Comparison of ENCODE assay signal across 28 cellular contexts in the genomic region with DNA sequence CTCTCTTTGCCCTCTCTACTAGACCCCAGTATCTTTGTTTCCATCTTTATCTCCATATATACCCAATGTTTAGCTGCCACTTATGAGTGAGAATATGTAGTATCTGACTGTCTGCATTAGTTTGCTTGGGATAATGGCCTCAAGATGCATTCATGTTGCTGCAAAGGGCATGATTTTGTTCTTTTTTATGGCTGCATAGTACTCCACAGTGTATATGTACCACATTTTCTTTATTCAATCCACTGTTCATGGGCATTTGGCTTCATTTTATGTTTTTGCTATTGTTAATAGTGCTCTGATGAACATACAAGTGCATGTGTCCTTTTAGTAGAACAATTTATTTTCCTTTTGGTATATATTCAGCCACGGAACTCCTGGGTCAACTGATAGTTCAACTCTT.
"Had no signal": no experiment of that assay in that cellular context is flagged by ENCODE, and none has a peak within 500 bp of the region (broad histone marks: within the 10 kb centered on the region; RNA-seq: fewer than 3 reads in every experiment).

No MANE protein-coding gene starts in this region.

- H3K4me1 ChIP-seq: stomach, suprapubic skin, testis, thyroid gland, tibial artery, tibial nerve, transverse colon, upper lobe of left lung, upper lobe of right lung, uterus, vagina had no signal

- H3K27me3 ChIP-seq: stomach, suprapubic skin, testis, thyroid gland, tibial artery, tibial nerve, transverse colon, upper lobe of left lung, upper lobe of right lung, uterus, vagina had no signal

- H3K4me1 Mint-ChIP-seq: stimulated activated effector memory CD8-positive, alpha-beta T cell treated with anti-CD3 and anti-CD28 coated beads, Interleukin-12 subunit alpha, Interleukin-12 subunit beta, amount 100 ng/mL, for 72 hours; stimulated activated memory B cell treated with anti-CD40 and anti-IgM and Interleukin-4, amounts not matched to agents 10 μg/mL and 1 μg/mL and 100 μg/mL, for 72 hours; stimulated activated naive B cell treated with anti-CD40 and anti-IgM and Interleukin-4, amounts not matched to agents 10 μg/mL and 1 μg/mL and 100 μg/mL, for 72 hours; stimulated activated naive CD8-positive, alpha-beta T cell treated with anti-CD3 and anti-CD28 coated beads, Interleukin-15, amount 100 ng/mL, for 72 hours had no signal

- H3K4me3 ChIP-seq: stomach, suprapubic skin, testis, thoracic aorta, thyroid gland, tibial artery, tibial nerve, transverse colon, upper lobe of left lung, upper lobe of right lung, uterus, vagina had no signal

- ATAC-seq: stimulated activated effector memory CD8-positive, alpha-beta T cell treated with anti-CD3 and anti-CD28 coated beads, Interleukin-12 subunit alpha, Interleukin-12 subunit beta, amount 100 ng/mL, for 72 hours; stimulated activated memory B cell treated with anti-CD40 and anti-IgM and Interleukin-4, amounts not matched to agents 10 μg/mL and 1 μg/mL and 100 μg/mL, for 72 hours; stimulated activated naive B cell treated with anti-CD40 and anti-IgM and Interleukin-4, amounts not matched to agents 10 μg/mL and 1 μg/mL and 100 μg/mL, for 72 hours; stimulated activated naive CD8-positive, alpha-beta T cell treated with anti-CD3 and anti-CD28 coated beads, Interleukin-15, amount 100 ng/mL, for 72 hours; stimulated activated naive CD8-positive, alpha-beta T cell treated with anti-CD3 and anti-CD28 coated beads, Interleukin-15, Interleukin-2, amounts not matched to agents 100 U/mL and 50 U/mL, for 24 hours; upper lobe of right lung had no signal

- H3K9me3 ChIP-seq: suprapubic skin, testis, thoracic aorta, thyroid gland, tibial artery, upper lobe of left lung, upper lobe of right lung, uterus, vagina had no signal

- H3K27ac Mint-ChIP-seq: stimulated activated effector memory CD8-positive, alpha-beta T cell treated with anti-CD3 and anti-CD28 coated beads, Interleukin-12 subunit alpha, Interleukin-12 subunit beta, amount 100 ng/mL, for 72 hours; stimulated activated memory B cell treated with anti-CD40 and anti-IgM and Interleukin-4, amounts not matched to agents 10 μg/mL and 1 μg/mL and 100 μg/mL, for 72 hours; stimulated activated naive B cell treated with anti-CD40 and anti-IgM and Interleukin-4, amounts not matched to agents 10 μg/mL and 1 μg/mL and 100 μg/mL, for 72 hours; stimulated activated naive CD8-positive, alpha-beta T cell treated with anti-CD3 and anti-CD28 coated beads, Interleukin-15, amount 100 ng/mL, for 72 hours; stimulated activated naive CD8-positive, alpha-beta T cell treated with anti-CD3 and anti-CD28 coated beads, Interleukin-15, Interleukin-2, amounts not matched to agents 100 ng/mL and 50 ng/mL, for 24 hours; type B pancreatic cell had no signal

- FAIRE-seq: urothelium cell line had no signal

- H3K4me3 Mint-ChIP-seq: stimulated activated effector memory CD8-positive, alpha-beta T cell treated with anti-CD3 and anti-CD28 coated beads, Interleukin-12 subunit alpha, Interleukin-12 subunit beta, amount 100 ng/mL, for 72 hours; stimulated activated memory B cell treated with anti-CD40 and anti-IgM and Interleukin-4, amounts not matched to agents 10 μg/mL and 1 μg/mL and 100 μg/mL, for 72 hours; stimulated activated naive B cell treated with anti-CD40 and anti-IgM and Interleukin-4, amounts not matched to agents 10 μg/mL and 1 μg/mL and 100 μg/mL, for 72 hours; stimulated activated naive CD8-positive, alpha-beta T cell treated with anti-CD3 and anti-CD28 coated beads, Interleukin-15, amount 100 ng/mL, for 72 hours; stimulated activated naive CD8-positive, alpha-beta T cell treated with anti-CD3 and anti-CD28 coated beads, Interleukin-15, Interleukin-2, amounts not matched to agents 100 ng/mL and 50 ng/mL, for 24 hours; type B pancreatic cell had no signal

- DNase-seq: stimulated activated CD4-positive, alpha-beta T cell treated with anti-CD3 and anti-CD28 coated beads, Interleukin-2, amount 100 ng/mL, for 48 hours; stimulated activated CD4-positive, alpha-beta T cell treated with anti-CD3 and anti-CD28 coated beads, Interleukin-4, amount 100 ng/mL, for 1 hour; stimulated activated CD4-positive, alpha-beta T cell treated with anti-CD3 and anti-CD28 coated beads, Interleukin-4, amount 100 ng/mL, for 24 hours; stimulated activated CD4-positive, alpha-beta T cell treated with anti-CD3 and anti-CD28 coated beads, Interleukin-4, amount 100 ng/mL, for 4 hours; stimulated activated CD8-positive, alpha-beta memory T cell treated with anti-CD3 and anti-CD28 coated beads, Interleukin-4, amount 100 ng/mL, for 48 hours; stimulated activated naive B cell treated with anti-CD40 and anti-IgM and Interleukin-4, amounts not matched to agents 10 μg/mL and 1 μg/mL and 100 μg/mL, for 72 hours; stimulated activated naive CD4-positive, alpha-beta T cell; stimulated activated naive CD4-positive, alpha-beta T cell treated with Interleukin-2 at 50 U/mL for 16 hours; stimulated activated naive CD8-positive, alpha-beta T cell treated with anti-CD3 and anti-CD28 coated beads, Interleukin-15, amount 100 ng/mL, for 72 hours; stimulated activated naive CD8-positive, alpha-beta T cell treated with anti-CD3 and anti-CD28 coated beads, Interleukin-15, Interleukin-2, amounts not matched to agents 100 U/mL and 50 U/mL, for 24 hours; stomach; substantia nigra; testis; thyroid gland; tibial artery; transverse colon; upper lobe of left lung; upper lobe of right lung; uterus had no signal

- H3K36me3 Mint-ChIP-seq: stimulated activated effector memory CD8-positive, alpha-beta T cell treated with anti-CD3 and anti-CD28 coated beads, Interleukin-12 subunit alpha, Interleukin-12 subunit beta, amount 100 ng/mL, for 72 hours; stimulated activated memory B cell treated with anti-CD40 and anti-IgM and Interleukin-4, amounts not matched to agents 10 μg/mL and 1 μg/mL and 100 μg/mL, for 72 hours; stimulated activated naive B cell treated with anti-CD40 and anti-IgM and Interleukin-4, amounts not matched to agents 10 μg/mL and 1 μg/mL and 100 μg/mL, for 72 hours; type B pancreatic cell had no signal

- H3K27me3 Mint-ChIP-seq: stimulated activated naive CD8-positive, alpha-beta T cell treated with anti-CD3 and anti-CD28 coated beads, Interleukin-15, amount 100 ng/mL, for 72 hours; stimulated activated naive CD8-positive, alpha-beta T cell treated with anti-CD3 and anti-CD28 coated beads, Interleukin-15, Interleukin-2, amounts not matched to agents 100 ng/mL and 50 ng/mL, for 24 hours; type B pancreatic cell had no signal

- H3K36me3 ChIP-seq: stomach, suprapubic skin, thoracic aorta, thyroid gland, tibial artery, tibial nerve, transverse colon, upper lobe of left lung, upper lobe of right lung, uterus, vagina had no signal

- H3K9me3 Mint-ChIP-seq: type B pancreatic cell had no signal

- H3K27ac ChIP-seq: stomach, suprapubic skin, testis, thoracic aorta, thyroid gland, tibial artery, tibial nerve, transverse colon, upper lobe of left lung, upper lobe of right lung, uterus, vagina had no signal
